Comparison of ENCODE assay signal across 8 cellular contexts in genomic region chr1:243101551-243102050, GRCh38.
DNase-seq lines count a peak whose midpoint lies in the region; ATAC-seq, FAIRE-seq and TF ChIP-seq lines count a peak whose summit lies in the region.
"Not testable (repeated sequence)": the region's sequence is repeated elsewhere in the genome, so short reads cannot be mapped to it uniquely, and the experiment has no call there.

No MANE protein-coding gene starts in this region.

- not testable (repeated sequence) for H3K27me3 Mint-ChIP-seq in Caco-2 (ENCODE audit: insufficient read depth, unreplicated experiment); activated T-helper 17 cell treated with anti-CD3 and anti-CD28 coated beads, Interleukin-2, amount 50 U/mL, for 72 hours; naive thymus-derived CD8-positive, alpha-beta T cell

- H3K9me3 ChIP-seq in Caco-2; endothelial cell of umbilical vein (replicated peaks; ENCODE audit: control insufficient read depth, insufficient read depth, low read length): not testable (repeated sequence)

- not testable (repeated sequence) for H3K4me1 Mint-ChIP-seq in Caco-2 (ENCODE audit: low read depth, unreplicated experiment); activated T-helper 17 cell treated with anti-CD3 and anti-CD28 coated beads, Interleukin-2, amount 50 U/mL, for 72 hours; naive thymus-derived CD8-positive, alpha-beta T cell

- not testable (repeated sequence) for H3K9me3 Mint-ChIP-seq in Caco-2 (ENCODE audit: unreplicated experiment); activated T-helper 17 cell treated with anti-CD3 and anti-CD28 coated beads, Interleukin-2, amount 50 U/mL, for 72 hours; naive thymus-derived CD8-positive, alpha-beta T cell

- H3K9me1 ChIP-seq in endothelial cell of umbilical vein (replicated peaks; ENCODE audit: control insufficient read depth, extremely low read depth, insufficient read depth, low read length): not testable (repeated sequence)

- peak overlapping the region; percentile 6 for H3K4me2 ChIP-seq in endothelial cell of umbilical vein (ENCODE audit: insufficient read depth, low read length)

- dilution Hi-C loops in endothelial cell of umbilical vein (cut with MboI; ENCODE audit: extremely low pct_ligation_motif_present, low sequenced_read_pairs): not testable (repeated sequence)

- not testable (repeated sequence) for H3K36me3 ChIP-seq in Caco-2 (ENCODE audit: control insufficient read depth, insufficient read depth, low read length); endothelial cell of umbilical vein (ENCODE audit: control insufficient read depth in 2 of 2, extremely low read depth in 1 of 2, insufficient read depth in 2 of 2, low read length in 2 of 2)

- POLR2A ChIA-PET in Caco-2 (lab: Charles Lee): interaction anchor here (0.7 kb wide), 2 partner anchors 50 to 135 kb away, joined by 4 to 12 read pairs; no protein-coding TSS in a partner anchor
- POLR2A ChIA-PET in endothelial cell of umbilical vein (lab: Charles Lee): interaction anchor here (0.8 kb wide), 1 partner anchor 14 kb away, joined by 3 read pairs; no protein-coding TSS in a partner anchor
- POLR2A ChIA-PET in naive thymus-derived CD8-positive, alpha-beta T cell (lab: Charles Lee): not testable (repeated sequence)

- ATAC-seq in GM21619 (IDR thresholded peaks at IDR 0.05; ENCODE audit: unreplicated experiment): peak; percentile 85
- peak; percentile 72 for ATAC-seq in activated T-helper 17 cell treated with anti-CD3 and anti-CD28 coated beads, Interleukin-2, amount 50 U/mL, for 72 hours (replicated peaks)
- peak; percentile 52 to 71 for ATAC-seq in naive thymus-derived CD8-positive, alpha-beta T cell

- not testable (repeated sequence) for H3K4me1 ChIP-seq in Caco-2; endothelial cell of umbilical vein (ENCODE audit: control insufficient read depth, extremely low read depth, insufficient read depth, low read length)

- H3K27me3 ChIP-seq in Caco-2 (replicated peaks; ENCODE audit: control insufficient read depth, insufficient read depth, low read length); endothelial cell of umbilical vein (ENCODE audit: control insufficient read depth in 2 of 2, insufficient read depth in 2 of 2, low read length in 2 of 2): not testable (repeated sequence)

- DNase-seq in Caco-2: peak; percentile 91 to 92
- peak; percentile 90 for DNase-seq in HK-2 (ENCODE audit: unreplicated experiment)
- peak; percentile 20 to 84 (median 63) for DNase-seq in T-helper 2 cell
- DNase-seq in endothelial cell of umbilical vein (ENCODE audit: low read depth, low spot score): peak; percentile 57
- DNase-seq in naive thymus-derived CD8-positive, alpha-beta T cell: peak; percentile 30 to 78 (median 50)
- DNase-seq in stimulated activated CD8-positive, alpha-beta memory T cell treated with anti-CD3 and anti-CD28 coated beads, Interleukin-7, amount 100 ng/mL, for 48 hours (ENCODE audit: extremely low read depth in 1 of 2, low read depth in 1 of 2): peak; percentile 50 to 69

- H3K9ac ChIP-seq in endothelial cell of umbilical vein (replicated peaks; ENCODE audit: extremely low read depth, insufficient read depth, low read length): not testable (repeated sequence)

- not testable (repeated sequence) for TF ChIP-seq CTCF in Caco-2 (IDR thresholded peaks at IDR 0.05; ENCODE audit: insufficient read depth in 1 of 2, low read depth in 1 of 2, low read length in 1 of 2, severe bottlenecking in 1 of 2, unreplicated experiment in 1 of 2); endothelial cell of umbilical vein (IDR thresholded peaks at IDR 0.05; ENCODE audit: extremely low read depth in 1 of 2, insufficient read depth in 1 of 2, low read depth in 1 of 2, low read length in 2 of 2)

- peak; percentile 21 for FAIRE-seq in endothelial cell of umbilical vein (lab: Jason Lieb, UNC)

- H4K20me1 ChIP-seq in endothelial cell of umbilical vein (replicated peaks; ENCODE audit: control insufficient read depth, extremely low read depth, insufficient read depth, low read length): not testable (repeated sequence)

- peak overlapping the region; percentile 41 for H2AFZ ChIP-seq in endothelial cell of umbilical vein (ENCODE audit: low read depth, low read length)

- peak overlapping the region; percentile 45 for H3K27ac ChIP-seq in endothelial cell of umbilical vein (ENCODE audit: insufficient read depth, low read depth, low read length)

- peak overlapping the region; percentile 96 for H3K27ac Mint-ChIP-seq in Caco-2 (ENCODE audit: unreplicated experiment)
- H3K27ac Mint-ChIP-seq in activated T-helper 17 cell treated with anti-CD3 and anti-CD28 coated beads, Interleukin-2, amount 50 U/mL, for 72 hours: peak overlapping the region; percentile 88
- H3K27ac Mint-ChIP-seq in naive thymus-derived CD8-positive, alpha-beta T cell: peak overlapping the region; percentile 22 to 96 (median 90)

- peak overlapping the region; percentile 53 for H3K4me3 ChIP-seq in Caco-2 (ENCODE audit: low read depth, low read length)
- H3K4me3 ChIP-seq in endothelial cell of umbilical vein (replicated peaks in 1 of 3; ENCODE audit: insufficient read depth in 1 of 3, low read depth in 1 of 3, low read length in 3 of 3): peak overlapping the region in 2 of 3 experiments; percentile 28 to 42

- TF ChIP-seq POLR2A in endothelial cell of umbilical vein (IDR thresholded peaks at IDR 0.05; ENCODE audit: low read depth, low read length): not testable (repeated sequence)

- H3K36me3 Mint-ChIP-seq in Caco-2 (ENCODE audit: insufficient read depth, unreplicated experiment): peaks cover 19% of the 10 kb centered on the region
- not testable (repeated sequence) for H3K36me3 Mint-ChIP-seq in activated T-helper 17 cell treated with anti-CD3 and anti-CD28 coated beads, Interleukin-2, amount 50 U/mL, for 72 hours (ENCODE audit: low read depth); naive thymus-derived CD8-positive, alpha-beta T cell

- intact Hi-C loops in Caco-2 (cut with micrococcal nuclease; ENCODE audit: unreplicated experiment): loop anchor here (2.0 kb wide), 1 partner anchor 153 kb away; the partner anchor contains the start of gene CEP170
- intact Hi-C loops in endothelial cell of umbilical vein (cut with micrococcal nuclease): not testable (repeated sequence)

- H3K4me3 Mint-ChIP-seq in Caco-2 (ENCODE audit: unreplicated experiment): peak overlapping the region; percentile 72
- peak overlapping the region; percentile 64 for H3K4me3 Mint-ChIP-seq in activated T-helper 17 cell treated with anti-CD3 and anti-CD28 coated beads, Interleukin-2, amount 50 U/mL, for 72 hours
- H3K4me3 Mint-ChIP-seq in naive thymus-derived CD8-positive, alpha-beta T cell: peak overlapping the region; percentile 11 to 91 (median 74)

- not testable (repeated sequence) for BruUV-seq in Caco-2 (replicated peaks; lab: Mats Ljungman, UMichigan); endothelial cell of umbilical vein (replicated peaks; lab: Mats Ljungman, UMichigan)

- not testable (repeated sequence) for H3K79me2 ChIP-seq in endothelial cell of umbilical vein (ENCODE audit: control insufficient read depth, insufficient read depth, low read length)

- CTCF ChIA-PET in Caco-2 (lab: Charles Lee): interaction anchor here (0.6 kb wide), 1 partner anchor 223 kb away, joined by 5 read pairs; no protein-coding TSS in a partner anchor
- CTCF ChIA-PET in endothelial cell of umbilical vein (lab: Charles Lee): not testable (repeated sequence)

Comparison
In these comparisons a context has a peak if more than half of its experiments do, and no peak if none do; other contexts are left out.
1. Peak in every context shown above with its lines: DNase-seq, ATAC-seq, H3K4me3 ChIP-seq and H3K27ac ChIP-seq.